Comparison of ENCODE assay signal across 18 cellular contexts in genomic region chr14:47557894-47558293, GRCh38.
DNase-seq lines count a peak whose midpoint lies in the region; ATAC-seq and TF ChIP-seq lines count a peak whose summit lies in the region.
"Had no signal": no experiment of that assay in that cellular context is flagged by ENCODE, and none has a peak within 500 bp of the region (broad histone marks: within the 10 kb centered on the region; RNA-seq: fewer than 3 reads in every experiment).

No MANE protein-coding gene starts in this region.

- H3K36me3 ChIP-seq in BLaER1: no peaks in the 10 kb centered on the region
- H3K36me3 ChIP-seq in PC-3 (ENCODE audit: low read depth, low read length): no peaks in the 10 kb centered on the region

- H3K27ac ChIP-seq in BLaER1: no peak overlapping the region
- no peak overlapping the region for H3K27ac ChIP-seq in PC-3 (ENCODE audit: low read length)
- H3K27ac ChIP-seq: 22Rv1, A549, C4-2B had no signal

- H2AFZ ChIP-seq in PC-3 (ENCODE audit: low read length): no peak overlapping the region

- no peak for TF ChIP-seq CTCF in PC-3 (conservative IDR thresholded peaks at IDR 0.05; ENCODE audit: low read depth, low read length)
- TF ChIP-seq CTCF in MCF 10A (IDR thresholded peaks at IDR 0.05; ENCODE audit: unreplicated experiment): no peak
- no peak for TF ChIP-seq CTCF in activated CD8-positive, alpha-beta T cell treated with anti-CD3 and anti-CD28 coated beads for 36 hours (IDR thresholded peaks at IDR 0.05)

- no peaks in the 10 kb centered on the region for H3K79me2 ChIP-seq in PC-3 (ENCODE audit: low read length)

- DNase-seq in DMS53 (lab: John Stamatoyannopoulos, UW): peak; percentile 74
- DNase-seq in NCI-H226: peak; percentile 54
- peak; percentile 41 for DNase-seq in PC-3
- DNase-seq in nucleus accumbens (lab: John Stamatoyannopoulos, UW): no peak
- no peak for DNase-seq in MCF 10A (ENCODE audit: unreplicated experiment)
- no peak for DNase-seq in activated CD8-positive, alpha-beta T cell treated with anti-CD3 and anti-CD28 coated beads for 36 hours
- DNase-seq: AML-193; Caco-2; Calu3; CD4-positive, alpha-beta T cell; CD8-positive, alpha-beta T cell; DMS79 treated with DMSO at 0.1 percent for 48 hours; GF-D8 had no signal

- H3K9ac ChIP-seq in BLaER1: no peak overlapping the region
- H3K9ac ChIP-seq in PC-3 (ENCODE audit: low read length): no peak overlapping the region

- H3K27me3 ChIP-seq in BLaER1: no peaks in the 10 kb centered on the region
- H3K27me3 ChIP-seq in PC-3 (ENCODE audit: low read length): no peaks in the 10 kb centered on the region

- no peaks in the 10 kb centered on the region for H3K36me3 Mint-ChIP-seq in MCF 10A (ENCODE audit: insufficient read depth, unreplicated experiment)
- no peaks in the 10 kb centered on the region for H3K36me3 Mint-ChIP-seq in activated CD8-positive, alpha-beta T cell treated with anti-CD3 and anti-CD28 coated beads for 36 hours (ENCODE audit: low read depth)
- H3K36me3 Mint-ChIP-seq: CD8-positive, alpha-beta T cell had no signal

- no peaks in the 10 kb centered on the region for H4K20me1 ChIP-seq in BLaER1
- no peaks in the 10 kb centered on the region for H4K20me1 ChIP-seq in PC-3 (ENCODE audit: low read length)

- no peak overlapping the region for H3K27ac Mint-ChIP-seq in MCF 10A (ENCODE audit: low read depth, unreplicated experiment)
- H3K27ac Mint-ChIP-seq in activated CD8-positive, alpha-beta T cell treated with anti-CD3 and anti-CD28 coated beads for 36 hours: no peak overlapping the region
- H3K27ac Mint-ChIP-seq: B cell; CD4-positive, alpha-beta T cell; CD8-positive, alpha-beta T cell had no signal

- H3K9me3 Mint-ChIP-seq in MCF 10A (ENCODE audit: unreplicated experiment): peaks cover 6% of the 10 kb centered on the region
- H3K9me3 Mint-ChIP-seq in activated CD8-positive, alpha-beta T cell treated with anti-CD3 and anti-CD28 coated beads for 36 hours: peaks cover 6% of the 10 kb centered on the region

- H3K4me1 ChIP-seq in BLaER1 (peaks cover 19% of the 10 kb centered on the region), PC-3 (ENCODE audit: insufficient read depth, low read length) (0 out of 2 replicates have a peak, but pooled peaks cover 4% of the 10 kb centered on the region)
- H3K4me1 ChIP-seq: A549, Caco-2 had no signal

- ATAC-seq in PC-3: peak; percentile 69
- no peak for ATAC-seq in activated CD8-positive, alpha-beta T cell treated with anti-CD3 and anti-CD28 coated beads for 36 hours
- ATAC-seq: A549; CD8-positive, alpha-beta T cell had no signal

- H3K4me3 ChIP-seq in BLaER1: no peak overlapping the region
- H3K4me3 ChIP-seq in PC-3 (ENCODE audit: low read length): no peak overlapping the region
- H3K4me3 ChIP-seq: A549 had no signal

- CTCF ChIA-PET in PC-3 (lab: Charles Lee): interaction anchor here (0.6 kb wide), 1 partner anchor 48 kb away, joined by 3 read pairs; no protein-coding TSS in a partner anchor
- CTCF ChIA-PET in MCF 10A (lab: Yijun Ruan, JAX): no interaction called here
- CTCF ChIA-PET in activated CD8-positive, alpha-beta T cell treated with anti-CD3 and anti-CD28 coated beads for 36 hours (lab: Charles Lee): no interaction called here

- no peaks in the 10 kb centered on the region for H3K9me2 ChIP-seq in PC-3 (replicated peaks; ENCODE audit: low read length)

- POLR2A ChIA-PET in PC-3 (lab: Charles Lee; ENCODE audit: unreplicated experiment): interaction anchor here (0.5 kb wide), 1 partner anchor 9 kb away, joined by 6 read pairs; no protein-coding TSS in a partner anchor
- POLR2A ChIA-PET in MCF 10A (lab: Yijun Ruan, JAX): no interaction called here
- POLR2A ChIA-PET in activated CD8-positive, alpha-beta T cell treated with anti-CD3 and anti-CD28 coated beads for 36 hours (lab: Charles Lee): no interaction called here

- H3K27me3 Mint-ChIP-seq in MCF 10A (ENCODE audit: insufficient read depth, unreplicated experiment): peaks cover 31% of the 10 kb centered on the region
- no peaks in the 10 kb centered on the region for H3K27me3 Mint-ChIP-seq in activated CD8-positive, alpha-beta T cell treated with anti-CD3 and anti-CD28 coated beads for 36 hours
- H3K27me3 Mint-ChIP-seq: B cell; CD4-positive, alpha-beta T cell had no signal

- H3F3A ChIP-seq in PC-3 (ENCODE audit: low read length, unreplicated experiment): no peaks in the 10 kb centered on the region

- no peaks in the 10 kb centered on the region for H3K9me3 ChIP-seq in BLaER1
- 0 out of 2 replicates have a peak, but pooled peaks cover 4% of the 10 kb centered on the region for H3K9me3 ChIP-seq in PC-3 (ENCODE audit: low read length)
- H3K9me3 ChIP-seq: A549, Caco-2 had no signal

- no peaks in the 10 kb centered on the region for H3K4me1 Mint-ChIP-seq in MCF 10A (ENCODE audit: insufficient read depth, unreplicated experiment)
- H3K4me1 Mint-ChIP-seq in activated CD8-positive, alpha-beta T cell treated with anti-CD3 and anti-CD28 coated beads for 36 hours (ENCODE audit: low read depth): no peaks in the 10 kb centered on the region
- H3K4me1 Mint-ChIP-seq: B cell had no signal

- intact Hi-C loops in PC-3 (cut with micrococcal nuclease) (loop anchor here (5.0 kb wide), 1 partner anchor 164 kb away; no protein-coding TSS in a partner anchor), MCF 10A (cut with micrococcal nuclease) (no loop called here)
- intact Hi-C loops in activated CD8-positive, alpha-beta T cell treated with anti-CD3 and anti-CD28 coated beads for 36 hours (cut with micrococcal nuclease): no loop called here

- BruUV-seq in PC-3 (replicated peaks; lab: Mats Ljungman, UMichigan) (no TSS peak), MCF 10A (replicated peaks; lab: Mats Ljungman, UMichigan) (no TSS peak)

- peak overlapping the region; percentile 33; the same call in 1 of the 2 replicates for H3K4me2 ChIP-seq in BLaER1
- H3K4me2 ChIP-seq in PC-3 (ENCODE audit: low read length): no peak overlapping the region
- H3K4me2 ChIP-seq: A549 had no signal

- no peak overlapping the region for H3K4me3 Mint-ChIP-seq in MCF 10A (ENCODE audit: unreplicated experiment)
- H3K4me3 Mint-ChIP-seq in activated CD8-positive, alpha-beta T cell treated with anti-CD3 and anti-CD28 coated beads for 36 hours: no peak overlapping the region
- H3K4me3 Mint-ChIP-seq: B cell; CD4-positive, alpha-beta T cell; CD8-positive, alpha-beta T cell had no signal

Comparison
In these comparisons a context has a peak if more than half of its experiments do, and no peak if none do; other contexts are left out.
1. DNase-seq: peak in DMS53 (single experiment), NCI-H226 (single experiment) and PC-3 (single experiment); none in nucleus accumbens (0 of 56), MCF 10A (single experiment) and activated CD8-positive, alpha-beta T cell treated with anti-CD3 and anti-CD28 coated beads for 36 hours (single experiment).